8 cellular contexts compared by ENCODE assay signal in the genomic region with DNA sequence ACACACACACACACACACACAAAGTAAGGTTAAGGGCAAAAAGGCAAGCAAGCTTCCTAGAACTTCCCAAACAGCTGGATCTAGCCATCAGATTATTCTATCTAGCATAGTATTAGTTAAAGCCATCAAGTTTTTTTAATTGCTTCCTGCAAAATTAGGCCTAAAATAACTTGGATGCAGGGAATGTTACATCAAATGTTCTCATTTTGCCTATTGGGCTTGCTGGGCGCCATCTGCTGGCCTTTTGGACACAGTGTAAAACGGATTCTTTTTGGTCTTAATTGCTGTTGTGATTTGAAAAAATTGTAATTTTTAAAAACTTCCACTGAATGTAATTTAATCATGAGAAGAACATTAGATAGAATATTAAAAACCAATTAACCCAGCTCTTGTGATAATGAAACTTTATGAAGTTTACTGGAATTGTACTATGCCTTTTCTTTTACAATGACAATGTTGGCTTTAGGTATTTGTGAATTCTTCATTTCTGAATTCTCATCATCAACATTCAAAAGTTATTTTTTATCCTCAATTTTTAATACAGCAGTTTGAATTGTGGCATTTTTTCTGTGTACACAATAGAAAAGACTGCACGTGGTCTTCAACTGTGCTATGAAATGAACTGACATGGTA. TPM values are rescaled to one million over a fixed set of nuclear protein-coding genes. Genes with fewer than 3 reads are reported as not detected.
DNase-seq lines count a peak whose midpoint lies in the region; ATAC-seq and TF ChIP-seq lines count a peak whose summit lies in the region.

No MANE protein-coding gene starts in this region.

- no peaks in the 10 kb centered on the region for H3K27me3 ChIP-seq in naive thymus-derived CD4-positive, alpha-beta T cell (ENCODE audit: control insufficient read depth in 2 of 2, insufficient read depth in 2 of 2, low read length in 2 of 2)

- TF ChIP-seq CTCF in epithelial cell of esophagus (IDR thresholded peaks at IDR 0.05; ENCODE audit: insufficient read depth, low read depth, low read length, missing control alignments) = peak; percentile 89

- peak; percentile 39 for DNase-seq in activated CD4-positive, CD25-positive, alpha-beta regulatory T cell treated with anti-CD3 and anti-CD28 coated beads, Interleukin-2, amount 50 U/mL, for 72 hours
- DNase-seq in activated CD4-positive, CD25-positive, alpha-beta regulatory T cell (lab: John Stamatoyannopoulos, UW) = no peak
- peak; percentile 62 for DNase-seq in NCI-H1694 (lab: John Stamatoyannopoulos, UW)
- peak; percentile 33 to 35 for DNase-seq in activated CD4-positive, alpha-beta T cell treated with anti-CD3 and anti-CD28 coated beads, Interleukin-2, amount 50 U/mL, for 4 hours
- DNase-seq in epithelial cell of esophagus (ENCODE audit: low read depth) = peak; percentile 66
- DNase-seq in naive thymus-derived CD4-positive, alpha-beta T cell = peak in 5 of 9 donors; percentile 13 to 28 (median 23)

- intact Hi-C loops in naive thymus-derived CD4-positive, alpha-beta T cell (cut with micrococcal nuclease) = loop anchor here (1.0 to 5.0 kb wide), 2 partner anchors 110 to 449 kb away; no protein-coding TSS in a partner anchor

- H3K9me3 ChIP-seq in naive thymus-derived CD4-positive, alpha-beta T cell (ENCODE audit: control insufficient read depth in 2 of 3, low read length in 3 of 3) = no peaks in the 10 kb centered on the region

- POLR2A ChIA-PET in naive thymus-derived CD4-positive, alpha-beta T cell (lab: Charles Lee) = no interaction called here

- H3K27me3 Mint-ChIP-seq in naive thymus-derived CD4-positive, alpha-beta T cell = no peaks in the 10 kb centered on the region

- H3K36me3 ChIP-seq in naive thymus-derived CD4-positive, alpha-beta T cell (ENCODE audit: control insufficient read depth in 2 of 3, insufficient read depth in 3 of 3, low read length in 3 of 3) = no peaks in the 10 kb centered on the region

- H3K4me3 Mint-ChIP-seq in naive thymus-derived CD4-positive, alpha-beta T cell = no peak overlapping the region

- CTCF ChIA-PET in naive thymus-derived CD4-positive, alpha-beta T cell (lab: Charles Lee) = interaction anchor here (0.5 to 6.2 kb wide), 13 partner anchors 8 to 817 kb away, joined by 3 to 56 read pairs (median 5); partner anchors contain the start of gene SLX4IP

- H3K27ac ChIP-seq in naive thymus-derived CD4-positive, alpha-beta T cell (ENCODE audit: low read depth, low read length) = no peak overlapping the region

- peaks cover 24 to 60% (median 46%) of the 10 kb centered on the region in 7 donors for H3K4me1 Mint-ChIP-seq in naive thymus-derived CD4-positive, alpha-beta T cell

- peak; percentile 58 for ATAC-seq in naive thymus-derived CD4-positive, alpha-beta T cell
- ATAC-seq in HG02763 (IDR thresholded peaks at IDR 0.05; ENCODE audit: unreplicated experiment) = no peak
- ATAC-seq in HG02870 (IDR thresholded peaks at IDR 0.05; ENCODE audit: unreplicated experiment) = no peak

- no peaks in the 10 kb centered on the region for H3K4me1 ChIP-seq in naive thymus-derived CD4-positive, alpha-beta T cell (ENCODE audit: control insufficient read depth in 2 of 2, insufficient read depth in 2 of 2, low read length in 2 of 2)

- peak overlapping the region in 2 of 9 donors; percentile 35 to 52 for H3K27ac Mint-ChIP-seq in naive thymus-derived CD4-positive, alpha-beta T cell

- no peak overlapping the region for H3K4me3 ChIP-seq in epithelial cell of esophagus (ENCODE audit: low read length)
- no peak overlapping the region for H3K4me3 ChIP-seq in naive thymus-derived CD4-positive, alpha-beta T cell (ENCODE audit: low read length)

- H3K9me3 Mint-ChIP-seq in naive thymus-derived CD4-positive, alpha-beta T cell = no peaks in the 10 kb centered on the region

- H3K36me3 Mint-ChIP-seq in naive thymus-derived CD4-positive, alpha-beta T cell = peaks cover 0 to 7% (median 3%) of the 10 kb centered on the region in 5 donors

RNA-seq across cellular contexts. Expression of gene MKKS, which starts 6.8 kb away (rescaled TPM):
- total RNA-seq in naive thymus-derived CD4-positive, alpha-beta T cell = 10 to 100 TPM in 2 of 5 experiments, 1 to 10 TPM in 3; 4.5 to 16.5 (median 9.8) TPM
- 10 to 100 TPM; 36.4 to 38.6 TPM for polyA plus RNA-seq in naive thymus-derived CD4-positive, alpha-beta T cell

RNA-seq across cellular contexts. Expression of gene SLX4IP, which starts 7.9 kb away (rescaled TPM):
- 1 to 10 TPM; 4.2 to 8.2 (median 6.5) TPM for total RNA-seq in naive thymus-derived CD4-positive, alpha-beta T cell
- polyA plus RNA-seq in naive thymus-derived CD4-positive, alpha-beta T cell = 1 to 10 TPM; 1.6 to 2.2 TPM

Comparison
In these comparisons a context has a peak if more than half of its experiments do, and no peak if none do; other contexts are left out.
1. DNase-seq: peak in activated CD4-positive, CD25-positive, alpha-beta regulatory T cell treated with anti-CD3 and anti-CD28 coated beads, Interleukin-2, amount 50 U/mL, for 72 hours (single experiment), NCI-H1694 (single experiment), activated CD4-positive, alpha-beta T cell treated with anti-CD3 and anti-CD28 coated beads, Interleukin-2, amount 50 U/mL, for 4 hours (2 of 2), epithelial cell of esophagus (single experiment) and naive thymus-derived CD4-positive, alpha-beta T cell (5 of 9); none in activated CD4-positive, CD25-positive, alpha-beta regulatory T cell (0 of 4).